In the genomic region with DNA sequence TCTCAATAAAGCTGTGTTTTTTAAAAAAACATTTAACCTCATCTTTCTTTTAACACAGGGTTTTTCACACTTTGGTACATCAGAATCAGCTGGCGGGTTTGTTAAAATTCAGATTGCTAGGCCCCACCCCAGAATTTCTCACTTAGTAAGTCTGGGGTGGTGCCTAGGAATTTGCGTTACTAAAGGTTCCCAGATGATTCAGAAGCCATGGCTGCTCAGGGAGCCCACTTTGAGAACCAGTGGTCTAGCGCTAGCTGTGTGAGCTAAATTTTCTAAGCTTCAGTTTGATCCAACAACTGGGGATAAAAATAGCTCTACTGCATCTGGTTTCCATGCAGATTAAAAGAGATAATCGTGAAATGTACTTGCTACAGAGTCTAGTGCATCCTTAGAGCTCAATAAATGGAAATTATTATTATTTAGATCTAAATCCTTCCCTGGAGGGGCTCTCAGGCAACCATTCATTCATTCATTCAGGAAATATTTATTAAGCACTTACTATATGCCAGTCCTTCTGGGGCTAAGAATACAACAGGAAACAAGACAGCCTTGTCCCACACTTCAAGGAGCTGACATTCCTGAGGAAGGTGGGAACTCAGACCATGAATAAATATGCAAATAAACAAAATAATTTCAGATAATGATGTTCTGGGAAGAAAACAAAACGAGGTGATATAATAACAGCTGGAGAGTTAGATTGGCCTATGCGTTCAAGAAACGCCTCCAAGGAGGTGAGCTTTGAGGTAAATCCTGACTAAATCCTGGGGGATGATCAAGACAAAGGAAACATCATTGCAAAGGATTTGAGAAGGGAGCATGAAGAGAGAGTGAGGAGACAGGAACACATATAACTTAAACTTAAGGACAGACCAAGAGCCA, we compare ENCODE assay signal across 14 cellular contexts. TPM values are rescaled to one million over a fixed set of nuclear protein-coding genes. Genes with fewer than 3 reads are reported as not detected.
DNase-seq lines count a peak whose midpoint lies in the region; ATAC-seq, FAIRE-seq and TF ChIP-seq lines count a peak whose summit lies in the region.
"Had no signal": no experiment of that assay in that cellular context is flagged by ENCODE, and none has a peak within 500 bp of the region (broad histone marks: within the 10 kb centered on the region; RNA-seq: fewer than 3 reads in every experiment).

No MANE protein-coding gene starts in this region.

- H3K4me3 Mint-ChIP-seq in HFFc6 = peak overlapping the region; percentile 75
- H3K4me3 Mint-ChIP-seq: central memory CD8-positive, alpha-beta T cell had no signal

- H3K9me3 ChIP-seq in K562 (replicated peaks; ENCODE audit: control insufficient read depth, insufficient read depth, low read depth, low read length) (no peaks in the 10 kb centered on the region), mesodermal cell (ENCODE audit: control insufficient read depth, low read length) (no peaks in the 10 kb centered on the region), vagina (no peaks in the 10 kb centered on the region)
- H3K9me3 ChIP-seq: right lobe of liver had no signal

- H3K4me1 ChIP-seq in K562 (replicated peaks in 1 of 2; ENCODE audit: control insufficient read depth in 2 of 2, insufficient read depth in 2 of 2, low read length in 2 of 2) = peaks cover 8 to 33% of the 10 kb centered on the region in 2 experiments; a peak in 4 of 5 replicates
- H3K4me1 ChIP-seq in mesodermal cell (ENCODE audit: control insufficient read depth, insufficient read depth, low read length, poor library complexity, severe bottlenecking) = peaks cover 2% of the 10 kb centered on the region
- peaks cover 34% of the 10 kb centered on the region for H3K4me1 ChIP-seq in vagina
- H3K4me1 ChIP-seq: right lobe of liver had no signal

- H3K27ac ChIP-seq in K562 (ENCODE audit: extremely low read depth, low read depth, low read length) (peak overlapping the region; percentile 21; the same call in 1 of the 3 replicates), mesodermal cell (ENCODE audit: low read depth, low read length, severe bottlenecking) (peak overlapping the region; percentile 98), vagina (peak overlapping the region; percentile 72), dorsolateral prefrontal cortex (no peak overlapping the region)
- H3K27ac ChIP-seq: right lobe of liver had no signal

- TF ChIP-seq RAD21 in K562 (CRISPR knock-in tag; conservative IDR thresholded peaks at IDR 0.05 in 1 of 2, IDR thresholded peaks at IDR 0.05 in 1 of 2) = no peak

- H2AFZ ChIP-seq in K562 (ENCODE audit: low read depth, low read length) = peak overlapping the region; percentile 73

- CTCF ChIA-PET in K562 (lab: Yijun Ruan, JAX; ENCODE audit: low intra/inter-chr PET ratio) = no interaction called here

- no peak for FAIRE-seq in K562 (lab: Jason Lieb, UNC)
- FAIRE-seq: H1 had no signal

- H3K4me2 ChIP-seq in K562 (ENCODE audit: insufficient read depth, low read length) = peak overlapping the region; percentile 61

- H3K9me1 ChIP-seq in K562 (ENCODE audit: control insufficient read depth, insufficient read depth, low read length) = no peaks in the 10 kb centered on the region

- H3K79me2 ChIP-seq in K562 (ENCODE audit: control insufficient read depth, insufficient read depth, low read length) = no peaks in the 10 kb centered on the region

- DNase-seq in HFFc6 (peak; percentile 65), K562 (ENCODE audit: extremely low read depth in 1 of 4, low spot score in 3 of 4) (no peak), vagina (ENCODE audit: extremely low spot score in 2 of 2) (no peak), dorsolateral prefrontal cortex (no peak), NCI-H510A (lab: John Stamatoyannopoulos, UW) (no peak)
- DNase-seq: activated gamma-delta T cell, DMS 273 treated with DMSO at 0.1 percent for 48 hours, MV-4-11, NCI-H446 treated with DMSO at 0.1 percent for 48 hours, right lobe of liver had no signal

- no peaks in the 10 kb centered on the region for H4K20me1 ChIP-seq in K562 (replicated peaks; ENCODE audit: control insufficient read depth, insufficient read depth, low read length)

- no peak for ATAC-seq in K562
- ATAC-seq in GM19455 (IDR thresholded peaks at IDR 0.05; ENCODE audit: unreplicated experiment) = no peak
- ATAC-seq: right lobe of liver had no signal

- H3K9ac ChIP-seq in K562 (ENCODE audit: insufficient read depth in 1 of 2, low read depth in 2 of 2, low read length in 2 of 2) = no peak overlapping the region

- in situ Hi-C loops in K562 (cut with MboI) = no loop called here

- WGBS in K562 (ENCODE audit: insufficient coverage, low coverage, missing lambda C conversion rate) = 51% methylated on average over 7 of the region's 7 CpGs
- whole genome bisulfite sequencing in mesodermal cell (ENCODE audit: insufficient coverage in 2 of 2), 2 experiments = 87% methylated on average over 5 to 6 of the region's 7 CpGs

- no peaks in the 10 kb centered on the region for H3K36me3 Mint-ChIP-seq in HFFc6 (ENCODE audit: low read depth)

- BruUV-seq in K562 (replicated peaks; lab: Mats Ljungman, UMichigan) = no TSS peak

- intact Hi-C loops in K562 (cut with micrococcal nuclease) (no loop called here), vagina (cut with DNase I) (no loop called here), dorsolateral prefrontal cortex (cut with DNase I) (no loop called here)

- H3K36me3 ChIP-seq in K562 (ENCODE audit: control insufficient read depth, insufficient read depth, low read length) (no peaks in the 10 kb centered on the region), mesodermal cell (ENCODE audit: control insufficient read depth, insufficient read depth, low read length) (no peaks in the 10 kb centered on the region), vagina (no peaks in the 10 kb centered on the region)
- H3K36me3 ChIP-seq: right lobe of liver had no signal

- TF ChIP-seq CTCF in HFFc6 (IDR thresholded peaks at IDR 0.05) (no peak), K562 (IDR thresholded peaks at IDR 0.05 in 2 of 3, conservative IDR thresholded peaks at IDR 0.05 in 1 of 3; ENCODE audit: insufficient read depth in 2 of 3, low read depth in 1 of 3, low read length in 3 of 3) (no peak), vagina (IDR thresholded peaks at IDR 0.05) (no peak), dorsolateral prefrontal cortex (IDR thresholded peaks at IDR 0.05 in 54 of 56, conservative IDR thresholded peaks at IDR 0.05 in 2 of 56; ENCODE audit: low read depth in 1 of 56, partially characterized antibody in 56 of 56) (no peak)

- no peak for TF ChIP-seq EP300 in K562 (IDR thresholded peaks at IDR 0.05; ENCODE audit: low read length)

- no peaks in the 10 kb centered on the region for H3K9me3 Mint-ChIP-seq in HFFc6
- H3K9me3 Mint-ChIP-seq: central memory CD8-positive, alpha-beta T cell had no signal

- POLR2A ChIA-PET in K562 (lab: Yijun Ruan, JAX) = interaction anchor here (0.6 to 2.4 kb wide), 12 partner anchors 8 to 487 kb away, joined by 3 to 10 read pairs (median 4); no protein-coding TSS in a partner anchor

- peaks cover 28% of the 10 kb centered on the region for H3K4me1 Mint-ChIP-seq in HFFc6 (ENCODE audit: low read depth)
- H3K4me1 Mint-ChIP-seq: central memory CD8-positive, alpha-beta T cell had no signal

- peak overlapping the region; percentile 88 for H3K27ac Mint-ChIP-seq in HFFc6

- H3K4me3 ChIP-seq in K562 (no peak overlapping the region), mesodermal cell (ENCODE audit: extremely low read depth, insufficient read depth, low read length, poor library complexity, severe bottlenecking) (no peak overlapping the region), vagina (no peak overlapping the region), dorsolateral prefrontal cortex (no peak overlapping the region)
- H3K4me3 ChIP-seq: right lobe of liver had no signal

- H3K27me3 ChIP-seq in K562 (ENCODE audit: control insufficient read depth in 2 of 2, insufficient read depth in 2 of 2, low read length in 2 of 2) (no peaks in the 10 kb centered on the region), vagina (no peaks in the 10 kb centered on the region), dorsolateral prefrontal cortex (no peaks in the 10 kb centered on the region)
- H3K27me3 ChIP-seq: right lobe of liver had no signal

- no peaks in the 10 kb centered on the region for H3K27me3 Mint-ChIP-seq in HFFc6 (ENCODE audit: insufficient read depth)
- H3K27me3 Mint-ChIP-seq: central memory CD8-positive, alpha-beta T cell had no signal

- TF ChIP-seq POLR2A in K562 (conservative IDR thresholded peaks at IDR 0.05) = no peak
- no peak for TF ChIP-seq POLR2A in vagina (IDR thresholded peaks at IDR 0.05)

RNA-seq across cellular contexts. Expression of a gene that starts 3.9 kb away (rescaled TPM):
- total RNA-seq in HFFc6 (2021; fragmentation: NEBNext Ultra II Directional; extraction: Animal tissue kit (Norgen Biotek cat#: 25700)) = not detected
- total RNA-seq in K562 (2011; cell fraction: chromatin; rRNA removed; ENCODE audit: low replicate concordance) = not detected in 2 replicates
- not detected in 2 replicates for total RNA-seq in K562 (2011; cell fraction: nucleolus; rRNA removed)
- not detected in 2 replicates for total RNA-seq in K562 (2011; cell fraction: nucleoplasm; rRNA removed)
- total RNA-seq in K562 (2014; rRNA removed) (not detected in 2 replicates), K562 (2014; rRNA removed; fragmentation: Illumina TruSeq; extraction: Trizol) (not detected in 2 replicates), K562 (2015; rRNA removed; fragmentation: Illumina TruSeq; extraction: Trizol) (not detected in 2 replicates), K562 (2021) (not detected in 2 replicates), vagina (51.3 TPM), dorsolateral prefrontal cortex (1 to 10 TPM in 1 of 120 experiments, under 1 TPM in 9, not detected in 110; 0.40 to 1.9 (median 0.58) TPM)
- polyA plus RNA-seq in K562 (2011; rRNA removed) (not detected in 2 replicates), K562 (2014; fragmentation: Illumina TruSeq; extraction: Trizol) (not detected in 2 replicates), K562 (2014; fragmentation: Nextera tagmentation; extraction: Ambion mirVana) (not detected), K562 (2014; rRNA removed) (not detected in 2 replicates)
- polyA plus RNA-seq in K562 (2011; cell fraction: cytosol; rRNA removed) = 0.09 and 0.39 TPM in 2 replicates
- not detected in 2 replicates for polyA plus RNA-seq in K562 (2011; cell fraction: nucleus; rRNA removed)
- polyA plus RNA-seq in K562 (2012) = not detected in 2 replicates
- not detected in 2 replicates for polyA minus RNA-seq in K562 (2011; rRNA and poly(A)+ RNA removed)
- not detected in 2 replicates for polyA minus RNA-seq in K562 (2011; cell fraction: cytosol; rRNA and poly(A)+ RNA removed)
- not detected in 2 replicates for polyA minus RNA-seq in K562 (2011; cell fraction: nucleus; rRNA and poly(A)+ RNA removed)
- polyA plus RNA-seq in mesodermal cell (2013, experiment 1 of 2) = not detected
- polyA plus RNA-seq in mesodermal cell (2013, experiment 2 of 2) = not detected
- total RNA-seq: H1 had no signal
- polyA plus RNA-seq: H1 had no signal

RNA-seq across cellular contexts. Expression of a gene that starts 6.5 kb away (rescaled TPM):
- 10 to 100 TPM; 23.9 to 28.7 (median 26.5) TPM for total RNA-seq in HFFc6 (2021; fragmentation: NEBNext Ultra II Directional; extraction: Animal tissue kit (Norgen Biotek cat#: 25700))
- total RNA-seq in K562 (2011; cell fraction: chromatin; rRNA removed; ENCODE audit: low replicate concordance) = 61.7 and 101 TPM in 2 replicates
- 84.5 and 103 TPM in 2 replicates for total RNA-seq in K562 (2011; cell fraction: nucleolus; rRNA removed)
- 97.8 and 112 TPM in 2 replicates for total RNA-seq in K562 (2011; cell fraction: nucleoplasm; rRNA removed)
- total RNA-seq in K562 (2014; rRNA removed) = 38.9 and 41.1 TPM in 2 replicates
- 40.3 and 42.4 TPM in 2 replicates for total RNA-seq in K562 (2014; rRNA removed; fragmentation: Illumina TruSeq; extraction: Trizol)
- 31.1 and 33.9 TPM in 2 replicates for total RNA-seq in K562 (2015; rRNA removed; fragmentation: Illumina TruSeq; extraction: Trizol)
- 57.2 and 58.8 TPM in 2 replicates for total RNA-seq in K562 (2021)
- polyA plus RNA-seq in K562 (2011; rRNA removed) = 66.3 and 77.8 TPM in 2 replicates
- polyA plus RNA-seq in K562 (2011; cell fraction: cytosol; rRNA removed) = 70.4 and 88.4 TPM in 2 replicates
- polyA plus RNA-seq in K562 (2011; cell fraction: nucleus; rRNA removed) = 37.0 and 45.1 TPM in 2 replicates
- polyA plus RNA-seq in K562 (2012) = 56.0 and 64.7 TPM in 2 replicates
- polyA plus RNA-seq in K562 (2014; fragmentation: Illumina TruSeq; extraction: Trizol) = 52.3 and 62.6 TPM in 2 replicates
- polyA plus RNA-seq in K562 (2014; fragmentation: Nextera tagmentation; extraction: Ambion mirVana) = 10 to 100 TPM; 31.6 to 33.3 TPM
- 49.8 and 54.6 TPM in 2 replicates for polyA plus RNA-seq in K562 (2014; rRNA removed)
- 58.7 and 70.5 TPM in 2 replicates for polyA minus RNA-seq in K562 (2011; rRNA and poly(A)+ RNA removed)
- polyA minus RNA-seq in K562 (2011; cell fraction: cytosol; rRNA and poly(A)+ RNA removed) = 27.5 and 42.9 TPM in 2 replicates
- 16.8 and 25.8 TPM in 2 replicates for polyA minus RNA-seq in K562 (2011; cell fraction: nucleus; rRNA and poly(A)+ RNA removed)
- 40.6 TPM for polyA plus RNA-seq in mesodermal cell (2013, experiment 1 of 2)
- polyA plus RNA-seq in mesodermal cell (2013, experiment 2 of 2) = 38.7 TPM
- 32.7 TPM for total RNA-seq in vagina
- total RNA-seq in dorsolateral prefrontal cortex = 10 to 100 TPM; 11.2 to 25.9 (median 17.3) TPM

RNA-seq across cellular contexts. Expression of a gene that starts 18.7 kb away (rescaled TPM):
- total RNA-seq in HFFc6 (2021; fragmentation: NEBNext Ultra II Directional; extraction: Animal tissue kit (Norgen Biotek cat#: 25700)) = under 1 TPM; 0.51 to 0.80 (median 0.65) TPM
- 4.4 and 7.9 TPM in 2 replicates for total RNA-seq in K562 (2011; cell fraction: chromatin; rRNA removed; ENCODE audit: low replicate concordance)
- 2.8 and 5.7 TPM in 2 replicates for total RNA-seq in K562 (2011; cell fraction: nucleolus; rRNA removed)
- 4.6 and 5.8 TPM in 2 replicates for total RNA-seq in K562 (2011; cell fraction: nucleoplasm; rRNA removed)
- total RNA-seq in K562 (2014; rRNA removed) (0.20 TPM in 1 of 2 replicates, not detected in the other), K562 (2014; rRNA removed; fragmentation: Illumina TruSeq; extraction: Trizol) (0.48 and 0.51 TPM in 2 replicates), K562 (2015; rRNA removed; fragmentation: Illumina TruSeq; extraction: Trizol) (0.26 TPM in 1 of 2 replicates, not detected in the other), K562 (2021) (0.47 and 0.72 TPM in 2 replicates), vagina (15.2 TPM), dorsolateral prefrontal cortex (1 to 10 TPM in 102 of 120 experiments, under 1 TPM in 18; 0.36 to 5.5 (median 1.5) TPM)
- polyA plus RNA-seq in K562 (2011; rRNA removed) (1.1 and 1.9 TPM in 2 replicates), K562 (2014; fragmentation: Illumina TruSeq; extraction: Trizol) (0.39 and 0.73 TPM in 2 replicates), K562 (2014; fragmentation: Nextera tagmentation; extraction: Ambion mirVana) (not detected), K562 (2014; rRNA removed) (0.23 and 0.32 TPM in 2 replicates)
- polyA plus RNA-seq in K562 (2011; cell fraction: cytosol; rRNA removed) = 0.29 and 1.2 TPM in 2 replicates
- 3.7 and 5.1 TPM in 2 replicates for polyA plus RNA-seq in K562 (2011; cell fraction: nucleus; rRNA removed)
- 0.46 and 0.91 TPM in 2 replicates for polyA plus RNA-seq in K562 (2012)
- polyA minus RNA-seq in K562 (2011; rRNA and poly(A)+ RNA removed) = 0.67 and 1.0 TPM in 2 replicates
- not detected in 2 replicates for polyA minus RNA-seq in K562 (2011; cell fraction: cytosol; rRNA and poly(A)+ RNA removed)
- polyA minus RNA-seq in K562 (2011; cell fraction: nucleus; rRNA and poly(A)+ RNA removed) = 0.67 and 1.7 TPM in 2 replicates
- 3.3 TPM for polyA plus RNA-seq in mesodermal cell (2013, experiment 1 of 2)
- 2.8 TPM for polyA plus RNA-seq in mesodermal cell (2013, experiment 2 of 2)

RNA-seq across cellular contexts. Expression of a gene that starts 33.0 kb away (rescaled TPM):
- 10 to 100 TPM; 26.3 to 33.6 (median 29.6) TPM for total RNA-seq in HFFc6 (2021; fragmentation: NEBNext Ultra II Directional; extraction: Animal tissue kit (Norgen Biotek cat#: 25700))
- total RNA-seq in K562 (2011; cell fraction: chromatin; rRNA removed; ENCODE audit: low replicate concordance) = 37.1 and 87.7 TPM in 2 replicates
- 57.7 and 63.0 TPM in 2 replicates for total RNA-seq in K562 (2011; cell fraction: nucleolus; rRNA removed)
- 31.0 and 37.3 TPM in 2 replicates for total RNA-seq in K562 (2011; cell fraction: nucleoplasm; rRNA removed)
- 11.4 and 14.0 TPM in 2 replicates for total RNA-seq in K562 (2014; rRNA removed)
- 2.8 and 3.5 TPM in 2 replicates for total RNA-seq in K562 (2014; rRNA removed; fragmentation: Illumina TruSeq; extraction: Trizol)
- 5.4 and 6.9 TPM in 2 replicates for total RNA-seq in K562 (2015; rRNA removed; fragmentation: Illumina TruSeq; extraction: Trizol)
- total RNA-seq in K562 (2021) = 11.4 and 12.3 TPM in 2 replicates
- polyA plus RNA-seq in K562 (2011; rRNA removed) = 7.3 and 12.5 TPM in 2 replicates
- 9.8 and 14.3 TPM in 2 replicates for polyA plus RNA-seq in K562 (2011; cell fraction: cytosol; rRNA removed)
- polyA plus RNA-seq in K562 (2011; cell fraction: nucleus; rRNA removed) = 49.8 and 57.1 TPM in 2 replicates
- polyA plus RNA-seq in K562 (2012) = 7.2 and 18.0 TPM in 2 replicates
- 6.3 and 11.5 TPM in 2 replicates for polyA plus RNA-seq in K562 (2014; fragmentation: Illumina TruSeq; extraction: Trizol)
- under 1 TPM in 1 of 2 experiments, not detected in 1; 0.15 TPM for polyA plus RNA-seq in K562 (2014; fragmentation: Nextera tagmentation; extraction: Ambion mirVana)
- polyA plus RNA-seq in K562 (2014; rRNA removed) = 7.5 and 7.7 TPM in 2 replicates
- polyA minus RNA-seq in K562 (2011; rRNA and poly(A)+ RNA removed) = 5.9 and 7.6 TPM in 2 replicates
- 9.4 and 11.3 TPM in 2 replicates for polyA minus RNA-seq in K562 (2011; cell fraction: cytosol; rRNA and poly(A)+ RNA removed)
- 16.4 and 29.1 TPM in 2 replicates for polyA minus RNA-seq in K562 (2011; cell fraction: nucleus; rRNA and poly(A)+ RNA removed)
- polyA plus RNA-seq in mesodermal cell (2013, experiment 1 of 2) = 15.4 TPM
- 13.8 TPM for polyA plus RNA-seq in mesodermal cell (2013, experiment 2 of 2)
- total RNA-seq in vagina = 66.3 TPM
- 10 to 100 TPM; 11.3 to 43.7 (median 21.9) TPM for total RNA-seq in dorsolateral prefrontal cortex

RNA-seq across cellular contexts. Expression of a gene that starts 40.1 kb away (rescaled TPM):
- total RNA-seq in HFFc6 (2021; fragmentation: NEBNext Ultra II Directional; extraction: Animal tissue kit (Norgen Biotek cat#: 25700)) = 10 to 100 TPM; 35.4 to 42.3 (median 38.2) TPM
- 79.3 and 118 TPM in 2 replicates for total RNA-seq in K562 (2011; cell fraction: chromatin; rRNA removed; ENCODE audit: low replicate concordance)
- 76.7 and 80.0 TPM in 2 replicates for total RNA-seq in K562 (2011; cell fraction: nucleolus; rRNA removed)
- 76.9 and 87.5 TPM in 2 replicates for total RNA-seq in K562 (2011; cell fraction: nucleoplasm; rRNA removed)
- total RNA-seq in K562 (2014; rRNA removed) (73.0 and 90.5 TPM in 2 replicates), K562 (2014; rRNA removed; fragmentation: Illumina TruSeq; extraction: Trizol) (44.3 and 55.8 TPM in 2 replicates), K562 (2015; rRNA removed; fragmentation: Illumina TruSeq; extraction: Trizol) (51.5 and 59.3 TPM in 2 replicates), K562 (2021) (99.0 and 100 TPM in 2 replicates), vagina (50.6 TPM), dorsolateral prefrontal cortex (10 to 100 TPM; 29.3 to 62.3 (median 44.8) TPM)
- polyA plus RNA-seq in K562 (2011; rRNA removed) (56.1 and 104 TPM in 2 replicates), K562 (2014; fragmentation: Illumina TruSeq; extraction: Trizol) (98.2 and 119 TPM in 2 replicates), K562 (2014; fragmentation: Nextera tagmentation; extraction: Ambion mirVana) (10 to 100 TPM; 13.8 to 26.4 TPM), K562 (2014; rRNA removed) (66.6 and 76.8 TPM in 2 replicates)
- polyA plus RNA-seq in K562 (2011; cell fraction: cytosol; rRNA removed) = 77.0 and 146 TPM in 2 replicates
- 62.9 and 99.5 TPM in 2 replicates for polyA plus RNA-seq in K562 (2011; cell fraction: nucleus; rRNA removed)
- 69.4 and 77.4 TPM in 2 replicates for polyA plus RNA-seq in K562 (2012)
- polyA minus RNA-seq in K562 (2011; rRNA and poly(A)+ RNA removed) = 42.4 and 42.7 TPM in 2 replicates
- 33.5 and 40.3 TPM in 2 replicates for polyA minus RNA-seq in K562 (2011; cell fraction: cytosol; rRNA and poly(A)+ RNA removed)
- 26.7 and 27.1 TPM in 2 replicates for polyA minus RNA-seq in K562 (2011; cell fraction: nucleus; rRNA and poly(A)+ RNA removed)
- 64.8 TPM for polyA plus RNA-seq in mesodermal cell (2013, experiment 1 of 2)
- 52.7 TPM for polyA plus RNA-seq in mesodermal cell (2013, experiment 2 of 2)

Comparison
In these comparisons a context has a peak if more than half of its experiments do, and no peak if none do; other contexts are left out.
1. H3K27ac ChIP-seq: peak in K562 (single experiment), mesodermal cell (single experiment) and vagina (single experiment); none in dorsolateral prefrontal cortex (0 of 59).
2. RNA of a gene that starts 3.9 kb away (total RNA-seq): 51.3 TPM in vagina (single experiment); not detected in HFFc6, not detected in K562 and 0.40 to 1.9 TPM in dorsolateral prefrontal cortex; every median in the first group is over 10 times any median in the second.